In the genomic region with DNA sequence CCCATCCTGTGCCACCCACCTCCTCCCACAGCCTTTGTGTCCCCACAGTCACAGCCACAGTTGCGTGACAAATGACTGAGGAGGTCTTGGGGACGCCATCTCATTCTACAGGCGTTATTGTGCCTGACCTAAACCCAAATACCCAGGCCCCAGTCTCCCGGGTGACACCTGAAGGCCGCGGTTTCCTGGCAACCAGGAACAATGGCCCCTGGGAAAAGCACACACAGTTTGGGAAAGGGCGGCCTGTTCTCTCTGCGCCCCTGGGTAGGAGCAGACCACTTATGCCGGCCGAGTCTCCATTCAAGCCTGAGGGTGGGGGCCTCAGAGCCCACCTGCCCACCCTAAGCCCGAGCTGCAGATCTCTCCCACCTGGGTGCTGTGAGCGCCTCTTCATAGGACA, we compare ENCODE assay signal across 18 cellular contexts. TPM values are rescaled to one million over a fixed set of nuclear protein-coding genes. Genes with fewer than 3 reads are reported as not detected.
"Had no signal": no experiment of that assay in that cellular context is flagged by ENCODE, and none has a peak within 500 bp of the region (broad histone marks: within the 10 kb centered on the region; RNA-seq: fewer than 3 reads in every experiment).

No MANE protein-coding gene starts in this region.

- H3K4me3 ChIP-seq: esophagus squamous epithelium, gastrocnemius medialis, right lobe of liver, skin epidermis, transverse colon had no signal

- H3K27ac ChIP-seq: brain microvascular endothelial cell, esophagus squamous epithelium, gastrocnemius medialis, parathyroid adenoma, right lobe of liver, skin epidermis, transverse colon had no signal

- H3K36me3 Mint-ChIP-seq: activated naive CD4-positive, alpha-beta T cell treated with anti-CD3 and anti-CD28 coated beads, Interleukin-2, amount 50 U/mL, for 72 hours; natural killer cell treated with Interleukin-12 subunit alpha and Interleukin-12 subunit beta and Interleukin-15 and Interleukin-18, amount 100 ng/mL, for 72 hours; stimulated activated effector memory CD8-positive, alpha-beta T cell treated with anti-CD3 and anti-CD28 coated beads, Interleukin-12 subunit alpha, Interleukin-12 subunit beta, amount 100 ng/mL, for 72 hours; WTC11 had no signal

- H3K79me2 ChIP-seq: parathyroid adenoma had no signal

- H3K4me1 Mint-ChIP-seq: central memory CD8-positive, alpha-beta T cell had no signal

- H2AFZ ChIP-seq: parathyroid adenoma had no signal

- ATAC-seq: activated naive CD4-positive, alpha-beta T cell treated with anti-CD3 and anti-CD28 coated beads, Interleukin-2, amount 50 U/mL, for 72 hours; gastrocnemius medialis; left cardiac atrium; natural killer cell treated with Interleukin-12 subunit alpha and Interleukin-12 subunit beta and Interleukin-15 and Interleukin-18, amount 100 ng/mL, for 72 hours; right lobe of liver; stimulated activated effector memory CD8-positive, alpha-beta T cell treated with anti-CD3 and anti-CD28 coated beads, Interleukin-12 subunit alpha, Interleukin-12 subunit beta, amount 100 ng/mL, for 72 hours; WTC11 had no signal

- H3K27ac Mint-ChIP-seq: activated naive CD4-positive, alpha-beta T cell treated with anti-CD3 and anti-CD28 coated beads, Interleukin-2, amount 50 U/mL, for 72 hours; natural killer cell treated with Interleukin-12 subunit alpha and Interleukin-12 subunit beta and Interleukin-15 and Interleukin-18, amount 100 ng/mL, for 72 hours; stimulated activated effector memory CD8-positive, alpha-beta T cell treated with anti-CD3 and anti-CD28 coated beads, Interleukin-12 subunit alpha, Interleukin-12 subunit beta, amount 100 ng/mL, for 72 hours; WTC11 had no signal

- H3K9me3 ChIP-seq: esophagus squamous epithelium, gastrocnemius medialis, right lobe of liver, transverse colon had no signal

- H3K4me1 ChIP-seq: esophagus squamous epithelium, gastrocnemius medialis, right lobe of liver, transverse colon had no signal

- H3K4me3 Mint-ChIP-seq: central memory CD8-positive, alpha-beta T cell; natural killer cell treated with Interleukin-12 subunit alpha and Interleukin-12 subunit beta and Interleukin-15 and Interleukin-18, amount 100 ng/mL, for 72 hours; stimulated activated effector memory CD8-positive, alpha-beta T cell treated with anti-CD3 and anti-CD28 coated beads, Interleukin-12 subunit alpha, Interleukin-12 subunit beta, amount 100 ng/mL, for 72 hours; WTC11 had no signal

- DNase-seq: activated T-cell treated with anti-CD3 and anti-CD28 coated beads, Interleukin-2, amount 50 U/mL, for 1 hour; brain microvascular endothelial cell; esophagus squamous epithelium; gastrocnemius medialis; hippocampal formation; left cardiac atrium; right lobe of liver; stimulated activated CD4-positive, alpha-beta T cell treated with anti-CD3 and anti-CD28 coated beads, Interleukin-2, amount 100 ng/mL, for 24 hours; T-helper 9 cell; transverse colon had no signal

- H3K36me3 ChIP-seq: brain microvascular endothelial cell, esophagus squamous epithelium, gastrocnemius medialis, right lobe of liver, transverse colon had no signal

- H3K27me3 ChIP-seq: brain microvascular endothelial cell, gastrocnemius medialis, right lobe of liver had no signal

- H3K9me3 Mint-ChIP-seq: activated naive CD4-positive, alpha-beta T cell treated with anti-CD3 and anti-CD28 coated beads, Interleukin-2, amount 50 U/mL, for 72 hours; central memory CD8-positive, alpha-beta T cell; natural killer cell treated with Interleukin-12 subunit alpha and Interleukin-12 subunit beta and Interleukin-15 and Interleukin-18, amount 100 ng/mL, for 72 hours; stimulated activated effector memory CD8-positive, alpha-beta T cell treated with anti-CD3 and anti-CD28 coated beads, Interleukin-12 subunit alpha, Interleukin-12 subunit beta, amount 100 ng/mL, for 72 hours; WTC11 had no signal

RNA-seq across cellular contexts. Expression of a gene that starts 51.6 kb away (rescaled TPM):
- total RNA-seq: dermis microvascular lymphatic vessel endothelial cell, esophagus squamous epithelium had no signal
